ENCODE assay signal across 31 cellular contexts in genomic region chr22:50463188-50463900, GRCh38. TPM values are rescaled to one million over a fixed set of nuclear protein-coding genes. Genes with fewer than 3 reads are reported as not detected.
"Had no signal": no experiment of that assay in that cellular context is flagged by ENCODE, and none has a peak within 500 bp of the region (broad histone marks: within the 10 kb centered on the region; RNA-seq: fewer than 3 reads in every experiment).

No MANE protein-coding gene starts in this region.

- H3K27ac Mint-ChIP-seq: activated T-helper 17 cell treated with anti-CD3 and anti-CD28 coated beads, Interleukin-2, amount 50 U/mL, for 72 hours; endodermal cell; nephron; T-helper 2 cell treated with Interferon-gamma antibody and Interleukin-4, amounts not matched to agents 5 μg/mL and 100 μg/mL, for 36 hours had no signal

- ATAC-seq: activated T-helper 17 cell treated with anti-CD3 and anti-CD28 coated beads, Interleukin-2, amount 50 U/mL, for 72 hours; foreskin keratinocyte; heart right ventricle; psoas muscle; stimulated activated naive CD8-positive, alpha-beta T cell treated with anti-CD3 and anti-CD28 coated beads, Interleukin-15, Interleukin-2, amounts not matched to agents 100 U/mL and 50 U/mL, for 24 hours had no signal

- H3K9me3 ChIP-seq: breast epithelium, esophagus muscularis mucosa, heart right ventricle, left ventricle myocardium inferior, psoas muscle, testis, transverse colon had no signal

- FAIRE-seq: urothelium cell line had no signal

- H3K4me2 ChIP-seq: smooth muscle cell had no signal

- H3K9ac ChIP-seq: parathyroid adenoma had no signal

- H3K4me3 ChIP-seq: breast epithelium, esophagus muscularis mucosa, heart right ventricle, left ventricle myocardium inferior, lung, psoas muscle, smooth muscle cell, testis, transverse colon had no signal

- H3K4me3 Mint-ChIP-seq: activated T-helper 17 cell treated with anti-CD3 and anti-CD28 coated beads, Interleukin-2, amount 50 U/mL, for 72 hours; endodermal cell; nephron; T-helper 2 cell treated with Interferon-gamma antibody and Interleukin-4, amounts not matched to agents 5 μg/mL and 100 μg/mL, for 36 hours had no signal

- H3K4me1 Mint-ChIP-seq: activated T-helper 17 cell treated with anti-CD3 and anti-CD28 coated beads, Interleukin-2, amount 50 U/mL, for 72 hours; endodermal cell; nephron had no signal

- H3K27me3 Mint-ChIP-seq: activated T-helper 17 cell treated with anti-CD3 and anti-CD28 coated beads, Interleukin-2, amount 50 U/mL, for 72 hours had no signal

- H3K27ac ChIP-seq: breast epithelium, esophagus muscularis mucosa, foreskin keratinocyte, heart right ventricle, left ventricle myocardium inferior, parathyroid adenoma, psoas muscle, testis, transverse colon had no signal

- H3K4me1 ChIP-seq: breast epithelium, foreskin keratinocyte, parathyroid adenoma, psoas muscle, testis had no signal

- DNase-seq: activated CD4-positive, alpha-beta T cell treated with anti-CD3 and anti-CD28 coated beads for 4 hours; activated CD4-positive, alpha-beta T cell treated with anti-CD3 and anti-CD28 coated beads, Interleukin-2, amount 50 U/mL, for 4 hours; activated CD8-positive, alpha-beta memory T cell treated with anti-CD3 and anti-CD28 coated beads, Interleukin-2, amount 50 U/mL, for 4 hours; activated gamma-delta T cell treated with Interleukin-2 at 50 U/mL for 16 hours; activated naive CD4-positive, alpha-beta T cell treated with anti-CD3 and anti-CD28 coated beads, Interleukin-2, amount 50 U/mL, for 16 hours; activated T-cell treated with anti-CD3 and anti-CD28 coated beads, Interleukin-2, amount 50 U/mL, for 1 hour; central memory CD4-positive, alpha-beta T cell; endodermal cell; foreskin keratinocyte; heart right ventricle; islet precursor cell; left ventricle myocardium inferior; mesendoderm; psoas muscle; stimulated activated CD4-positive, alpha-beta T cell treated with anti-CD3 and anti-CD28 coated beads, Interleukin-1b, Interleukin-23, amount 100 ng/mL, for 48 hours; stimulated activated CD4-positive, alpha-beta T cell treated with anti-CD3 and anti-CD28 coated beads, Interleukin-4, amount 100 ng/mL, for 4 hours; stimulated activated CD8-positive, alpha-beta memory T cell treated with anti-CD3 and anti-CD28 coated beads, Interleukin-4, amount 100 ng/mL, for 48 hours; stimulated activated naive CD8-positive, alpha-beta T cell treated with anti-CD3 and anti-CD28 coated beads, Interleukin-15, Interleukin-2, amounts not matched to agents 100 U/mL and 50 U/mL, for 24 hours; T-helper 1 cell; testis; transverse colon had no signal

- H2AFZ ChIP-seq: parathyroid adenoma had no signal

- H3K27me3 ChIP-seq: breast epithelium, esophagus muscularis mucosa, foreskin keratinocyte, heart right ventricle, testis, transverse colon had no signal

- H3K79me2 ChIP-seq: parathyroid adenoma had no signal

- H3K9me3 Mint-ChIP-seq: activated T-helper 17 cell treated with anti-CD3 and anti-CD28 coated beads, Interleukin-2, amount 50 U/mL, for 72 hours; endodermal cell; nephron; T-helper 2 cell treated with Interferon-gamma antibody and Interleukin-4, amounts not matched to agents 5 μg/mL and 100 μg/mL, for 36 hours had no signal

RNA-seq across cellular contexts. Expression of gene ADM2, which starts 18.0 kb away (rescaled TPM):
- total RNA-seq: left ventricle myocardium inferior had no signal

RNA-seq across cellular contexts. Expression of gene MIOX, which starts 23.3 kb away (rescaled TPM):
- total RNA-seq: breast epithelium, endodermal cell, esophagus muscularis mucosa, foreskin keratinocyte, heart right ventricle, left ventricle myocardium inferior, lung, mononuclear cell, psoas muscle, smooth muscle cell, transverse colon had no signal
- polyA plus RNA-seq: heart right ventricle, psoas muscle had no signal
